ENCODE assay signal across 8 cellular contexts in the genomic region with DNA sequence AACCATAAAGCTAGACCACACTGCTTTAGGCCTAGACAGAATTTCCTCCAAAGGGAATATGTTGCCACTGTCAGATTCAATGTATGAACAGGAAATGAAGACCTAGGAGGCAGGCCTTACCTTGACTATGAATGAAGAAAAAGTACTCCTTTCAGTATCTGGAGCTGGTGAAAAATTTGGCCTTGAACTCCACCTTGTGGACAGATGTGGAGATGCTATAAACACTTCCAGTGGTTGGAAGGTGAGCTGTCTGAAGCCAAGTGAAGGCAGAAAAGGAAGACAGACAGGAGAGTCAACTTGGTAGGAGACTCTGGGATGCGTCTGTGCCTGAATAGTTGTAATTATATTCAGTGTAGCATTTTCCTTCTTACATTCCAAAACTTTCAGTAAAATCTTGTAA. TPM values are rescaled to one million over a fixed set of nuclear protein-coding genes. Genes with fewer than 3 reads are reported as not detected.
A peak's percentile ranks its signal among the peaks of the same experiment; 100 is the strongest.
DNase-seq lines count a peak whose midpoint lies in the region; ATAC-seq and TF ChIP-seq lines count a peak whose summit lies in the region.

No MANE protein-coding gene starts in this region.

- no peaks in the 10 kb centered on the region for H3K27me3 ChIP-seq in cardiac muscle cell
- H3K27me3 ChIP-seq in IMR-90 (ENCODE audit: control insufficient read depth, insufficient read depth, low read length) = no peaks in the 10 kb centered on the region; the same call in 1 of the 2 replicates
- no peaks in the 10 kb centered on the region for H3K27me3 ChIP-seq in kidney epithelial cell (ENCODE audit: control insufficient read depth, insufficient read depth, low read length)
- H3K27me3 ChIP-seq in stomach = no peaks in the 10 kb centered on the region

- H3K79me1 ChIP-seq in IMR-90 (ENCODE audit: low read depth in 1 of 2, low read length in 2 of 2) = no peaks in the 10 kb centered on the region

- H3K4me1 ChIP-seq in cardiac muscle cell (ENCODE audit: low read depth) (no peaks in the 10 kb centered on the region), IMR-90 (ENCODE audit: control insufficient read depth, insufficient read depth, low read length) (no peaks in the 10 kb centered on the region), stomach (no peaks in the 10 kb centered on the region)

- H3K18ac ChIP-seq in IMR-90 (ENCODE audit: low read depth, low read length) = no peak overlapping the region

- H3K27ac Mint-ChIP-seq in brain = no peak overlapping the region

- no peak overlapping the region for H3K4me3 ChIP-seq in cardiac muscle cell
- no peak overlapping the region for H3K4me3 ChIP-seq in IMR-90 (ENCODE audit: insufficient read depth, low read depth, low read length)
- no peak overlapping the region for H3K4me3 ChIP-seq in kidney epithelial cell (ENCODE audit: low read depth, low read length)
- H3K4me3 ChIP-seq in stomach = no peak overlapping the region

- no peak overlapping the region for H2AK9ac ChIP-seq in IMR-90 (replicated peaks; ENCODE audit: low read depth, low read length, poor library complexity)

- no peak overlapping the region for H2AFZ ChIP-seq in IMR-90 (replicated peaks; ENCODE audit: low read length, poor library complexity)

- H2BK15ac ChIP-seq in IMR-90 (ENCODE audit: low read depth, low read length) = no peak overlapping the region

- no peaks in the 10 kb centered on the region for H3K9me1 ChIP-seq in IMR-90 (ENCODE audit: insufficient read depth, low read length)

- DNase-seq in cardiac muscle cell (ENCODE audit: low read depth in 1 of 2, low spot score in 1 of 2) (peak; percentile 25 to 52), Right ventricle myocardium inferior (ENCODE audit: missing footprints) (no peak), IMR-90 (peak; percentile 44), RWPE1 (ENCODE audit: low spot score) (peak; percentile 30), kidney epithelial cell (ENCODE audit: low read depth) (no peak), stomach (no peak)

- WGBS in IMR-90 (ENCODE audit: extremely low coverage in 2 of 2, insufficient read length in 1 of 2), 2 experiments = no CpG with 5 or more reads among the region's 1 CpG
- 18 to 69% (median 52%) methylated on average over 1 of the region's 1 CpG for WGBS in stomach, 5 donors

- H4K91ac ChIP-seq in IMR-90 (ENCODE audit: insufficient read depth, low read depth, low read length) = no peak overlapping the region

- no peak overlapping the region for H3K4me3 Mint-ChIP-seq in brain

- no peaks in the 10 kb centered on the region for H3K4me1 Mint-ChIP-seq in brain

- no peak for TF ChIP-seq POLR2A in IMR-90 (IDR thresholded peaks at IDR 0.05; ENCODE audit: low read depth, low read length)
- TF ChIP-seq POLR2A in stomach (IDR thresholded peaks at IDR 0.05) = no peak

- no peak overlapping the region for H3K14ac ChIP-seq in IMR-90 (replicated peaks; ENCODE audit: low read depth, low read length)

- dilution Hi-C loops in IMR-90 (cut with HindIII; ENCODE audit: low sequenced_read_pairs, unreplicated experiment) = no loop called here

- H3K4ac ChIP-seq in IMR-90 (ENCODE audit: low read depth, low read length) = no peak overlapping the region

- BruUV-seq in IMR-90 (replicated peaks; lab: Mats Ljungman, UMichigan) = no TSS peak

- H3K4me2 ChIP-seq in IMR-90 (ENCODE audit: low read depth, low read length) = no peak overlapping the region

- TF ChIP-seq EP300 in stomach (IDR thresholded peaks at IDR 0.05) = no peak

- no peak overlapping the region for H2AK5ac ChIP-seq in IMR-90 (ENCODE audit: low read depth, low read length)

- in situ Hi-C loops in IMR-90 (cut with MboI; ENCODE audit: low sequenced_read_pairs) = loop anchor here (25.0 kb wide), 1 partner anchor 166 kb away; no protein-coding TSS in a partner anchor

- no peak overlapping the region for H3K23ac ChIP-seq in IMR-90 (ENCODE audit: low read depth, low read length)

- peak; percentile 55 for TF ChIP-seq RAD21 in IMR-90 (IDR thresholded peaks at IDR 0.05; ENCODE audit: low read length)

- CTCF ChIA-PET in IMR-90 (lab: Yijun Ruan, JAX) = interaction anchor here (0.9 to 1.5 kb wide), 5 partner anchors 8 to 213 kb away, joined by 3 to 5 read pairs (median 3); no protein-coding TSS in a partner anchor
- CTCF ChIA-PET in RWPE1 (lab: Yijun Ruan, JAX) = interaction anchor here (0.5 to 1.5 kb wide), 3 partner anchors 175 to 629 kb away, joined by 3 to 4 read pairs (median 3); no protein-coding TSS in a partner anchor

- no peak overlapping the region for H2BK120ac ChIP-seq in IMR-90 (ENCODE audit: low read depth, low read length)

- no peak for ATAC-seq in Right ventricle myocardium inferior
- peak; percentile 76 for ATAC-seq in GM21737 (IDR thresholded peaks at IDR 0.05; ENCODE audit: unreplicated experiment)
- ATAC-seq in IMR-90 (ENCODE audit: low read depth) = peak; percentile 81

- H3K27me3 Mint-ChIP-seq in brain = peaks cover 3% of the 10 kb centered on the region

- peaks cover 3% of the 10 kb centered on the region for H3K9me3 ChIP-seq in cardiac muscle cell (ENCODE audit: low read depth)
- H3K9me3 ChIP-seq in IMR-90 (ENCODE audit: control insufficient read depth, insufficient read depth, low read length) = no peaks in the 10 kb centered on the region
- H3K9me3 ChIP-seq in stomach = no peaks in the 10 kb centered on the region

- H3K56ac ChIP-seq in IMR-90 (ENCODE audit: extremely low read depth, insufficient read depth, low read length) = no peak overlapping the region

- peaks cover 0 to 3% (median 0%) of the 10 kb centered on the region in 5 experiments for H3K9me3 Mint-ChIP-seq in brain

- H3K36me3 Mint-ChIP-seq in brain = peaks cover 8% of the 10 kb centered on the region

- no peak overlapping the region for H2BK5ac ChIP-seq in IMR-90 (ENCODE audit: low read depth, low read length, poor library complexity, severe bottlenecking)

- peak; percentile 60 for TF ChIP-seq CTCF in cardiac muscle cell (IDR thresholded peaks at IDR 0.05; ENCODE audit: low read depth, low read length)
- peak; percentile 62 for TF ChIP-seq CTCF in IMR-90 (conservative IDR thresholded peaks at IDR 0.05; ENCODE audit: low read depth, low read length)
- peak; percentile 50; the same call in 1 of the 2 replicates for TF ChIP-seq CTCF in RWPE1 (conservative IDR thresholded peaks at IDR 0.05; ENCODE audit: low read depth)
- peak; percentile 46 to 61 for TF ChIP-seq CTCF in brain (conservative IDR thresholded peaks at IDR 0.05)
- TF ChIP-seq CTCF in kidney epithelial cell (IDR thresholded peaks at IDR 0.05; ENCODE audit: insufficient read depth, low read length, poor library complexity, severe bottlenecking) = peak; percentile 63
- TF ChIP-seq CTCF in stomach (IDR thresholded peaks at IDR 0.05) = peak in 5 of 7 experiments; percentile 26 to 59 (median 53)

- no peak overlapping the region for H4K8ac ChIP-seq in IMR-90 (ENCODE audit: low read depth in 2 of 2, low read length in 2 of 2)

- no peak overlapping the region for H3K27ac ChIP-seq in cardiac muscle cell
- H3K27ac ChIP-seq in IMR-90 (ENCODE audit: insufficient read depth, low read length) = no peak overlapping the region
- H3K27ac ChIP-seq in RWPE1 = no peak overlapping the region
- H3K27ac ChIP-seq in stomach = no peak overlapping the region

- no peak overlapping the region for H3K9ac ChIP-seq in IMR-90 (ENCODE audit: low read depth, low read length)

- no peak overlapping the region for H2BK20ac ChIP-seq in IMR-90 (ENCODE audit: low read depth, low read length)

- intact Hi-C loops in Right ventricle myocardium inferior (cut with DNase I) (no loop called here), IMR-90 (cut with micrococcal nuclease) (loop anchor here (1.0 kb wide), 1 partner anchor 175 kb away; no protein-coding TSS in a partner anchor), stomach (cut with DNase I; ENCODE audit: low total_unique reads) (no loop called here)

- POLR2A ChIA-PET in IMR-90 (lab: Charles Lee; ENCODE audit: unreplicated experiment) = interaction anchor here (0.5 kb wide), 1 partner anchor 130 kb away, joined by 4 read pairs; no protein-coding TSS in a partner anchor
- POLR2A ChIA-PET in RWPE1 (lab: Yijun Ruan, JAX; ENCODE audit: low non-redundant PET) = no interaction called here

- H4K20me1 ChIP-seq in IMR-90 (ENCODE audit: insufficient read depth, low read length) = no peaks in the 10 kb centered on the region

- no peak overlapping the region for H4K5ac ChIP-seq in IMR-90 (ENCODE audit: low read depth, low read length)

- H3K36me3 ChIP-seq in cardiac muscle cell (peaks cover 15% of the 10 kb centered on the region), IMR-90 (ENCODE audit: control insufficient read depth, insufficient read depth, low read length) (peaks cover 2% of the 10 kb centered on the region), kidney epithelial cell (ENCODE audit: control insufficient read depth, insufficient read depth, low read length) (peaks cover 1% of the 10 kb centered on the region), stomach (peaks cover 0 to 36% (median 23%) of the 10 kb centered on the region in 4 donors)

TF ChIP-seq in IMR-90, 13 proteins besides CTCF, POLR2A, EP300 and RAD21:
- TF ChIP-seq RFX5 (IDR thresholded peaks at IDR 0.05; ENCODE audit: low read depth, low read length) = no peak
- TF ChIP-seq MXI1 (IDR thresholded peaks at IDR 0.05; ENCODE audit: borderline replicate concordance, low read depth, low read length) = no peak
- TF ChIP-seq CEBPB (IDR thresholded peaks at IDR 0.05; ENCODE audit: low read depth, low read length) = no peak
- TF ChIP-seq BHLHE40 (IDR thresholded peaks at IDR 0.05; ENCODE audit: low read depth, low read length) = no peak
- peak; percentile 68 for TF ChIP-seq SMC3 (IDR thresholded peaks at IDR 0.05; ENCODE audit: low read depth, low read length)
- TF ChIP-seq FOS (IDR thresholded peaks at IDR 0.05; ENCODE audit: low read depth, low read length) = no peak

RNA-seq across cellular contexts. Expression of a gene that starts 17.2 kb away (rescaled TPM):
- total RNA-seq in cardiac muscle cell (15.4 and 16.6 TPM in 2 replicates), Right ventricle myocardium inferior (3.1 TPM), IMR-90 (2012; rRNA removed) (4.3 and 4.4 TPM in 2 replicates), kidney epithelial cell (3.5 and 7.3 TPM in 2 replicates), stomach (10 to 100 TPM in 4 of 5 donors, 1 to 10 TPM in 1; 1.7 to 48.2 (median 16.5) TPM)
- polyA plus RNA-seq in cardiac muscle cell (19.8 and 22.2 TPM in 2 replicates), IMR-90 (2012; rRNA removed) (4.7 and 5.3 TPM in 2 replicates), brain (ENCODE audit: insufficient read depth, low read depth, low replicate concordance) (5.9 TPM), stomach (1 to 10 TPM; 3.1 to 7.0 (median 3.3) TPM)
- polyA plus RNA-seq in IMR-90 (2012; cell fraction: cytosol; rRNA removed) = 1.3 and 2.9 TPM in 2 replicates
- 17.7 and 24.9 TPM in 2 replicates for polyA plus RNA-seq in IMR-90 (2012; cell fraction: nucleus; rRNA removed; ENCODE audit: low replicate concordance)

Comparison
In these comparisons a context has a peak if more than half of its experiments do, and no peak if none do; other contexts are left out.
1. DNase-seq: peak in cardiac muscle cell (2 of 2), IMR-90 (single experiment) and RWPE1 (single experiment); none in Right ventricle myocardium inferior (single experiment), kidney epithelial cell (single experiment) and stomach (single experiment).
2. Peak in every context shown above with its lines, with median percentiles within 50 percentile points of each other: CTCF ChIP-seq.